9 cellular contexts compared by ENCODE assay signal in genomic region chr16:17469742-17470001, GRCh38. TPM values are rescaled to one million over a fixed set of nuclear protein-coding genes. Genes with fewer than 3 reads are reported as not detected.
A peak's percentile ranks its signal among the peaks of the same experiment; 100 is the strongest.
DNase-seq lines count a peak whose midpoint lies in the region; ATAC-seq and TF ChIP-seq lines count a peak whose summit lies in the region.
"Had no signal": no experiment of that assay in that cellular context is flagged by ENCODE, and none has a peak within 500 bp of the region (broad histone marks: within the 10 kb centered on the region; RNA-seq: fewer than 3 reads in every experiment).

No MANE protein-coding gene starts in this region.

- no peaks in the 10 kb centered on the region; the same call in 2 of the 3 replicates for H3K9me3 Mint-ChIP-seq in GM23338

- peak overlapping the region; percentile 83 for H3K4me3 ChIP-seq in GM23338
- H3K4me3 ChIP-seq in SU-DHL-6 (ENCODE audit: insufficient read depth, low read length, poor library complexity, severe bottlenecking) = peak overlapping the region; percentile 88
- H3K4me3 ChIP-seq in right cardiac atrium (ENCODE audit: low read length) = peak overlapping the region; percentile 93
- H3K4me3 ChIP-seq in skeletal muscle tissue (ENCODE audit: low read length in 3 of 3) = peak overlapping the region; percentile 66 to 73 (median 68)

- DNase-seq in GM23338 (ENCODE audit: low spot score) = no peak
- DNase-seq in right cardiac atrium = no peak
- no peak for DNase-seq in mesenteric fat pad (ENCODE audit: low spot score)
- no peak for DNase-seq in NCI-H2029 treated with DMSO at 0.1 percent for 48 hours (lab: John Stamatoyannopoulos, UW)
- no peak for DNase-seq in activated CD4-positive, alpha-beta T cell treated with anti-CD3 and anti-CD28 coated beads for 4 hours
- DNase-seq: GOT3 had no signal

- no peak overlapping the region for H3K27ac ChIP-seq in GM23338 (ENCODE audit: low read depth)
- H3K27ac ChIP-seq in SU-DHL-6 (ENCODE audit: low read depth, low read length) = peak overlapping the region; percentile 75
- no peak overlapping the region for H3K27ac ChIP-seq in right cardiac atrium (ENCODE audit: low read length)
- H3K27ac ChIP-seq in skeletal muscle tissue (ENCODE audit: low read depth, low read length) = peak overlapping the region; percentile 65

- H3K9ac ChIP-seq in SU-DHL-6 (ENCODE audit: low read length) (peak overlapping the region; percentile 70), skeletal muscle tissue (ENCODE audit: low read depth in 1 of 3, low read length in 3 of 3) (peak overlapping the region; percentile 40 to 65 (median 48))

- ATAC-seq in GM23338 (peak; percentile 4; the same call in 2 of the 3 replicates), right cardiac atrium (no peak), HG03196 (IDR thresholded peaks at IDR 0.05; ENCODE audit: unreplicated experiment) (no peak)

- H3K27ac Mint-ChIP-seq in GM23338 = no peak overlapping the region

- H3K79me2 ChIP-seq in GM23338 (replicated peaks; ENCODE audit: insufficient read depth) (peaks cover 49% of the 10 kb centered on the region), SU-DHL-6 (ENCODE audit: insufficient read depth, low read length) (peaks cover 50% of the 10 kb centered on the region)

- H2AFZ ChIP-seq in GM23338 (no peak overlapping the region), SU-DHL-6 (ENCODE audit: low read depth, low read length, severe bottlenecking) (no peak overlapping the region)

- peak overlapping the region; percentile 77 for H3K4me3 Mint-ChIP-seq in GM23338

- peaks cover 32% of the 10 kb centered on the region for H3K27me3 Mint-ChIP-seq in GM23338 (ENCODE audit: insufficient read depth, low read depth, poor library complexity)

- peaks cover 12% of the 10 kb centered on the region; the same call in 1 of the 2 replicates for H4K20me1 ChIP-seq in GM23338 (replicated peaks; ENCODE audit: insufficient read depth)
- no peaks in the 10 kb centered on the region for H4K20me1 ChIP-seq in SU-DHL-6 (ENCODE audit: low read depth, low read length)

- H3K4me2 ChIP-seq in GM23338 = peak overlapping the region; percentile 91
- H3K4me2 ChIP-seq in SU-DHL-6 (ENCODE audit: low read depth, low read length, poor library complexity, severe bottlenecking) = peak overlapping the region; percentile 79

- WGBS in right cardiac atrium = 6% methylated on average over 7 of the region's 7 CpGs

- TF ChIP-seq CTCF in GM23338 (conservative IDR thresholded peaks at IDR 0.05; ENCODE audit: low read depth in 2 of 2) (no peak), SU-DHL-6 (IDR thresholded peaks at IDR 0.05; ENCODE audit: insufficient read depth, low read length, poor library complexity, severe bottlenecking) (no peak)

- H3K27me3 ChIP-seq in GM23338 (ENCODE audit: insufficient read depth) (peaks cover 28% of the 10 kb centered on the region), SU-DHL-6 (ENCODE audit: low read length) (no peaks in the 10 kb centered on the region), right cardiac atrium (ENCODE audit: control insufficient read depth, insufficient read depth) (no peaks in the 10 kb centered on the region), skeletal muscle tissue (ENCODE audit: control insufficient read depth in 3 of 3, insufficient read depth in 3 of 3, low read length in 3 of 3) (peaks cover 19 to 40% (median 20%) of the 10 kb centered on the region in 3 donors)

- H3K36me3 Mint-ChIP-seq in GM23338 (ENCODE audit: low read depth) = peaks cover 4% of the 10 kb centered on the region; the same call in 1 of the 3 replicates

- peaks cover 57% of the 10 kb centered on the region for H3K4me1 Mint-ChIP-seq in GM23338

- intact Hi-C loops in right cardiac atrium (cut with DNase I) = loop anchor here (5.0 to 10.0 kb wide), 7 partner anchors 55 to 605 kb away; no protein-coding TSS in a partner anchor

- H3K9me2 ChIP-seq in GM23338 (ENCODE audit: insufficient read depth) = no peaks in the 10 kb centered on the region
- no peaks in the 10 kb centered on the region for H3K9me2 ChIP-seq in SU-DHL-6 (replicated peaks; ENCODE audit: insufficient read depth, low read length)

- H3F3A ChIP-seq in GM23338 (replicated peaks; ENCODE audit: low read depth) (peaks cover 8% of the 10 kb centered on the region; the same call in 1 of the 2 replicates), SU-DHL-6 (ENCODE audit: insufficient read depth) (peaks cover 14% of the 10 kb centered on the region)

- H3K9me3 ChIP-seq in SU-DHL-6 (ENCODE audit: insufficient read depth, low read length) (no peaks in the 10 kb centered on the region), right cardiac atrium (ENCODE audit: control insufficient read depth, low read length) (no peaks in the 10 kb centered on the region), skeletal muscle tissue (ENCODE audit: control insufficient read depth in 3 of 3, low read length in 3 of 3) (no peaks in the 10 kb centered on the region)

- H3K36me3 ChIP-seq in GM23338 (ENCODE audit: insufficient read depth) (no peaks in the 10 kb centered on the region), SU-DHL-6 (ENCODE audit: low read length) (no peaks in the 10 kb centered on the region), skeletal muscle tissue (ENCODE audit: control insufficient read depth in 3 of 3, insufficient read depth in 3 of 3, low read length in 3 of 3) (no peaks in the 10 kb centered on the region)

- H3K4me1 ChIP-seq in GM23338 (ENCODE audit: insufficient read depth) = peaks cover 52% of the 10 kb centered on the region
- peaks cover 2% of the 10 kb centered on the region for H3K4me1 ChIP-seq in right cardiac atrium (ENCODE audit: control insufficient read depth, insufficient read depth, low read length)
- H3K4me1 ChIP-seq in skeletal muscle tissue (ENCODE audit: control insufficient read depth in 3 of 3, insufficient read depth in 3 of 3, low read length in 3 of 3) = peaks cover 23 to 28% (median 23%) of the 10 kb centered on the region in 3 donors

TF ChIP-seq in GM23338, 12 proteins besides CTCF, POLR2A, EP300 and RAD21 (continues in another document):
- no peak for TF ChIP-seq CREB1 (CRISPR knock-in tag; IDR thresholded peaks at IDR 0.05; ENCODE audit: low read depth)
- no peak for TF ChIP-seq EZH2phosphoT487 (IDR thresholded peaks at IDR 0.05; ENCODE audit: unreplicated experiment)
- TF ChIP-seq ZNF331 (CRISPR knock-in tag; IDR thresholded peaks at IDR 0.05; ENCODE audit: low read depth) = no peak
- no peak for TF ChIP-seq REST (IDR thresholded peaks at IDR 0.05; ENCODE audit: unreplicated experiment)
- no peak for TF ChIP-seq ZNF114 (CRISPR knock-in tag; IDR thresholded peaks at IDR 0.05)
- no peak for TF ChIP-seq JUNB (IDR thresholded peaks at IDR 0.05; ENCODE audit: unreplicated experiment)
- TF ChIP-seq NANOG (IDR thresholded peaks at IDR 0.05; ENCODE audit: borderline replicate concordance) = no peak

RNA-seq across cellular contexts. Expression of gene XYLT1, which starts 1.1 kb away (rescaled TPM):
- total RNA-seq in GM23338 (2014; rRNA removed; shearing (Covaris generic)) = 21.5 and 24.7 TPM in 2 replicates
- polyA plus RNA-seq in GM23338 (2016; fragmentation: Nextera tagmentation; extraction: Ambion mirVana) (3.3 and 3.5 TPM in 2 replicates), right cardiac atrium (2.5 TPM)
- total RNA-seq in right cardiac atrium (10 to 100 TPM in 3 of 4 donors, 1 to 10 TPM in 1; 8.5 to 37.8 (median 12.6) TPM), skeletal muscle tissue (9.4 TPM), mesenteric fat pad (59.1 TPM)

Comparison
In these comparisons a context has a peak if more than half of its experiments do, and no peak if none do; other contexts are left out.
1. H3K27ac ChIP-seq: peak in SU-DHL-6 (single experiment) and skeletal muscle tissue (single experiment); none in GM23338 (single experiment) and right cardiac atrium (single experiment).
2. Peak in every context shown above with its lines, with median percentiles within 50 percentile points of each other: H3K4me3 ChIP-seq.